In genomic region chr12:9473638-9474037, GRCh38 we compare ENCODE assay signal across 5 cellular contexts.
DNase-seq lines count a peak whose midpoint lies in the region; ATAC-seq, FAIRE-seq and TF ChIP-seq lines count a peak whose summit lies in the region.
"Not testable (repeated sequence)": the region's sequence is repeated elsewhere in the genome, so short reads cannot be mapped to it uniquely, and the experiment has no call there.

No MANE protein-coding gene starts in this region.

- not testable (repeated sequence) for H3K79me2 ChIP-seq in HepG2 (ENCODE audit: insufficient read depth, low read length)

- H2AFZ ChIP-seq in HepG2 (ENCODE audit: low read length) = not testable (repeated sequence)

- H3K4me2 ChIP-seq in A549; HepG2 (ENCODE audit: low read depth, low read length): not testable (repeated sequence)

- H3K27ac ChIP-seq in A549; HepG2 (ENCODE audit: extremely low read length, insufficient read depth, low read length): not testable (repeated sequence)

- CTCF ChIA-PET in A549 (lab: Yijun Ruan, JAX); MCF 10A (lab: Yijun Ruan, JAX); HepG2 (lab: Yijun Ruan, JAX; ENCODE audit: low intra/inter-chr PET ratio, low total read pairs): not testable (repeated sequence)

- not testable (repeated sequence) for H4K20me1 ChIP-seq in HepG2 (ENCODE audit: insufficient read depth, low read length)

- not testable (repeated sequence) for H3K4me1 ChIP-seq in A549; HepG2 (ENCODE audit: insufficient read depth, low read length)

- not testable (repeated sequence) for H3K4me3 Mint-ChIP-seq in MCF 10A (ENCODE audit: unreplicated experiment)

- intact Hi-C loops in MCF 10A (cut with micrococcal nuclease) = loop anchor here (10.0 kb wide), 1 partner anchor 121 kb away; no protein-coding TSS in a partner anchor
- intact Hi-C loops in HepG2 (cut with micrococcal nuclease; ENCODE audit: unreplicated experiment) = not testable (repeated sequence)

- not testable (repeated sequence) for BruUV-seq in MCF 10A (replicated peaks; lab: Mats Ljungman, UMichigan); HepG2 (replicated peaks; lab: Mats Ljungman, UMichigan)

- H3K4me1 Mint-ChIP-seq in MCF 10A (ENCODE audit: insufficient read depth, unreplicated experiment) = not testable (repeated sequence)

- not testable (repeated sequence) for H3K9ac ChIP-seq in HepG2 (ENCODE audit: insufficient read depth, low read depth, low read length)

- TF ChIP-seq POLR2A in A549 (IDR thresholded peaks at IDR 0.05; ENCODE audit: low read length); HepG2 (IDR thresholded peaks at IDR 0.05; ENCODE audit: insufficient read depth in 1 of 2, low read depth in 2 of 2, low read length in 2 of 2): not testable (repeated sequence)

- H3K9me3 ChIP-seq in A549; HepG2 (ENCODE audit: low read length): not testable (repeated sequence)

- in situ Hi-C loops in HepG2 (cut with HindIII; ENCODE audit: extremely low pct_ligation_motif_present, low pct_unique_long_range_greater_than_20kb) = loop anchor here (25.0 kb wide), 1 partner anchor 136 kb away; no protein-coding TSS in a partner anchor

- H3K4me3 ChIP-seq in A549; HepG2 (replicated peaks in 1 of 3; ENCODE audit: insufficient read depth in 1 of 3, low read depth in 2 of 3, low read length in 3 of 3): not testable (repeated sequence)

- TF ChIP-seq RAD21 in A549 (conservative IDR thresholded peaks at IDR 0.05 in 1 of 2, IDR thresholded peaks at IDR 0.05 in 1 of 2); HepG2 (CRISPR knock-in tag; IDR thresholded peaks at IDR 0.05): not testable (repeated sequence)

- not testable (repeated sequence) for H3K36me3 ChIP-seq in HepG2 (replicated peaks in 1 of 2; ENCODE audit: control insufficient read depth in 1 of 2, insufficient read depth in 2 of 2, low read length in 2 of 2)

- H3K27ac Mint-ChIP-seq in MCF 10A (ENCODE audit: low read depth, unreplicated experiment) = peak overlapping the region; percentile 29

- H3K27me3 ChIP-seq in HepG2 (ENCODE audit: control insufficient read depth in 1 of 2, insufficient read depth in 2 of 2, low read length in 2 of 2) = not testable (repeated sequence)

- ATAC-seq in A549, HepG2: not testable (repeated sequence)

- 88% methylated on average over 1 of the region's 1 CpG for WGBS in A549 (ENCODE audit: missing lambda C conversion rate)
- WGBS in HepG2 (ENCODE audit: low lambda C conversion rate) = 95% methylated on average over 1 of the region's 1 CpG

- TF ChIP-seq EP300 in A549 (IDR thresholded peaks at IDR 0.05); HepG2 (IDR thresholded peaks at IDR 0.05; ENCODE audit: low read depth in 2 of 2, low read length in 2 of 2); HepG2 (CRISPR knock-in tag; IDR thresholded peaks at IDR 0.05; ENCODE audit: borderline replicate concordance): not testable (repeated sequence)

- H3K9me3 Mint-ChIP-seq in MCF 10A (ENCODE audit: unreplicated experiment) = not testable (repeated sequence)

- not testable (repeated sequence) for FAIRE-seq in A549 (lab: Jason Lieb, UNC); HepG2 (lab: Jason Lieb, UNC)

- DNase-seq in A549 (ENCODE audit: low read depth in 1 of 2, low spot score in 1 of 2); MCF 10A (ENCODE audit: unreplicated experiment); HepG2 (ENCODE audit: low spot score): not testable (repeated sequence)
- DNase-seq in kidney tubule cell (ENCODE audit: low spot score) (peak; percentile 0), superior temporal gyrus (ENCODE audit: extremely low spot score) (peak; percentile 0)

- POLR2A ChIA-PET in A549 (lab: Yijun Ruan, JAX); MCF 10A (lab: Yijun Ruan, JAX); HepG2 (lab: Yijun Ruan, JAX): not testable (repeated sequence)

- TF ChIP-seq CTCF in A549 (IDR thresholded peaks at IDR 0.05); MCF 10A (IDR thresholded peaks at IDR 0.05; ENCODE audit: unreplicated experiment); HepG2 (CRISPR knock-in tag; IDR thresholded peaks at IDR 0.05): not testable (repeated sequence)

- H3K36me3 Mint-ChIP-seq in MCF 10A (ENCODE audit: insufficient read depth, unreplicated experiment) = not testable (repeated sequence)

- not testable (repeated sequence) for H3K27me3 Mint-ChIP-seq in MCF 10A (ENCODE audit: insufficient read depth, unreplicated experiment)

TF ChIP-seq in A549, 52 proteins besides CTCF, POLR2A, EP300 and RAD21:
- TF ChIP-seq MAFK (IDR thresholded peaks at IDR 0.05; ENCODE audit: partially characterized antibody) = peak; percentile 51

TF ChIP-seq in HepG2, 621 proteins besides CTCF, POLR2A, EP300 and RAD21:
- TF ChIP-seq MAFK (conservative IDR thresholded peaks at IDR 0.05 in 1 of 2, IDR thresholded peaks at IDR 0.05 in 1 of 2; ENCODE audit: low read length in 2 of 2) = peak in 1 of 2 experiments; percentile 57; a peak in 2 of 4 replicates
- peak; percentile 19; the same call in 1 of the 2 replicates for TF ChIP-seq MAFF (IDR thresholded peaks at IDR 0.05; ENCODE audit: low read depth, low read length)
